ENCODE assay signal across 8 cellular contexts in the genomic region with DNA sequence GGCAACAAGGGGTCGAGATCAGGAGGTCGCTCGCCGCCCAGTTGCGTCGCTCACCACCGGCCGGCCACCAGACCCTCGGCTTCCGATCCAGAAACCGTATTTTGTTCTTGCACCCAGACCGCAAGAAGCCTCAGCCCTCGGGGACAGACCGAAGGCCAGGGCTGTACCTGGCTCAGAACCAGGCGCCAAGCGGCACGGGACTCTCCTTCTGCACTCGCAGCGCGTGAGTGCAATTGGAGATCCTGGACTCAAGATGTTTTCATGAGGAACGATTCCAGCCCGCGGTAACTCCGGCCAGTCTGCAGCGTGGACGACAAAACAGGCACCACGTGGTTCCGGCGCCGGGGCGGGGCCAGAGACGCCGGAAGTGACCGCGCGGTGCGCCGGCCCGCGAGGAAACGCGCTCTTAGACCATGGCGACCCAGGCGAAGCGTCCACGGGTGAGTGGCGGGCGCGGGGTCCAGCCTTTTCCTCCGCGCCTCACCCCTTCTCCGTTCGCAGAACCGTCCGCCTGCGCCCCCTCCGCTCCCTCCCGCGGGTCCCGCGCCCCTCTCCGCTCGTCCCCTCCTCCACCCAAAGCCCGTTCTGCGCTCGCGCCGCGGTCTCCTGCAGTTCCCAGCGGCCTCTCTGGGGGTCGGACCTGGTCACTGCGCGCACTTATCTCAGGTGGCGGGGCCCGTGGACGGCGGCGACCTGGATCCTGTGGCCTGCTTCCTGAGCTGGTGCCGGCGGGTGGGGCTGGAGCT. TPM values are rescaled to one million over a fixed set of nuclear protein-coding genes. Genes with fewer than 3 reads are reported as not detected.
DNase-seq lines count a peak whose midpoint lies in the region; ATAC-seq and TF ChIP-seq lines count a peak whose summit lies in the region.

A gene with protein sequence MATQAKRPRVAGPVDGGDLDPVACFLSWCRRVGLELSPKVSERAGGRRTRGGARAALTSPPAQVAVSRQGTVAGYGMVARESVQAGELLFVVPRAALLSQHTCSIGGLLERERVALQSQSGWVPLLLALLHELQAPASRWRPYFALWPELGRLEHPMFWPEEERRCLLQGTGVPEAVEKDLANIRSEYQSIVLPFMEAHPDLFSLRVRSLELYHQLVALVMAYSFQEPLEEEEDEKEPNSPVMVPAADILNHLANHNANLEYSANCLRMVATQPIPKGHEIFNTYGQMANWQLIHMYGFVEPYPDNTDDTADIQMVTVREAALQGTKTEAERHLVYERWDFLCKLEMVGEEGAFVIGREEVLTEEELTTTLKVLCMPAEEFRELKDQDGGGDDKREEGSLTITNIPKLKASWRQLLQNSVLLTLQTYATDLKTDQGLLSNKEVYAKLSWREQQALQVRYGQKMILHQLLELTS (plus strand): TSS at position 393 of the 746 bp plus-strand sequence. CDS start 21 bp downstream, at position 414.

- H3K9me3 Mint-ChIP-seq in type B pancreatic cell: no peaks in the 10 kb centered on the region

- H3K4me1 Mint-ChIP-seq in type B pancreatic cell (ENCODE audit: unreplicated experiment): peaks cover 15% of the 10 kb centered on the region

- H3K36me3 ChIP-seq in MG63: peaks cover 55% of the 10 kb centered on the region
- H3K36me3 ChIP-seq in heart left ventricle: peaks cover 0 to 60% (median 39%) of the 10 kb centered on the region in 9 donors

- peaks cover 14% of the 10 kb centered on the region for H3K36me3 Mint-ChIP-seq in type B pancreatic cell

- peak within 1 kb of the TSS; percentile 97 for H3K4me3 Mint-ChIP-seq in type B pancreatic cell

- DNase-seq in GM04503 (ENCODE audit: low read depth): peak; percentile 23
- peak; percentile 76 for DNase-seq in H4 (ENCODE audit: low spot score)
- peak; percentile 97 for DNase-seq in MG63
- DNase-seq in SW 1271 (lab: John Stamatoyannopoulos, UW): peak; percentile 43 to 75
- peak; percentile 88 to 94 (median 90) for DNase-seq in heart left ventricle
- DNase-seq in pons (ENCODE audit: low spot score): peak; percentile 79
- DNase-seq in type B pancreatic cell (ENCODE audit: extremely low spot score, unreplicated experiment): peak; percentile 93

- peak in 1 of 2 donors; percentile 48 for TF ChIP-seq POLR2A in heart left ventricle (IDR thresholded peaks at IDR 0.05)

- H3K9me3 ChIP-seq in MG63 (no peaks in the 10 kb centered on the region), heart left ventricle (no peaks in the 10 kb centered on the region)

- peak; percentile 76 to 92 (median 89) for ATAC-seq in heart left ventricle

- H3K27me3 ChIP-seq in MG63 (no peaks in the 10 kb centered on the region), heart left ventricle (no peaks in the 10 kb centered on the region)

- 0 to 1% (median 1%) methylated on average over 74 to 80 of the region's 80 CpGs for WGBS in adipose tissue, 3 donors
- WGBS in heart left ventricle, 4 donors: 0 to 4% (median 1%) methylated on average over 49 to 80 of the region's 80 CpGs

- no peaks in the 10 kb centered on the region for H3K27me3 Mint-ChIP-seq in type B pancreatic cell

- TF ChIP-seq CTCF in heart left ventricle (IDR thresholded peaks at IDR 0.05) (peak in 5 of 12 donors; percentile 8 to 45 (median 21)), type B pancreatic cell (conservative IDR thresholded peaks at IDR 0.05) (peak; percentile 62)

- H3K27ac Mint-ChIP-seq in type B pancreatic cell: peak within 1 kb of the TSS; percentile 96

- intact Hi-C loops in heart left ventricle (cut with DNase I): loop anchor here in 8 of 10 donors (2.0 to 10.0 kb wide), 7 partner anchors 110 to 240 kb away; partner anchors contain the start of gene CNOT1 (in 4 of the 8)

- H3K27ac ChIP-seq in adipose tissue (ENCODE audit: low read depth, low read length) (no peak within 1 kb of the TSS), heart left ventricle (peak within 1 kb of the TSS; percentile 47 to 89 (median 80))

- peaks cover 0 to 21% (median 15%) of the 10 kb centered on the region in 12 donors for H3K4me1 ChIP-seq in heart left ventricle

- H3K4me3 ChIP-seq in MG63 (peak within 1 kb of the TSS; percentile 96), heart left ventricle (peak within 1 kb of the TSS; percentile 69 to 89 (median 78))

RNA-seq across cellular contexts. Expression of the gene that starts here (rescaled TPM):
- total RNA-seq in H4 (2014; rRNA removed; shearing (Covaris generic)): 15.3 and 17.7 TPM in 2 replicates
- total RNA-seq in MG63 (2014; rRNA removed; shearing (Covaris generic); ENCODE audit: low replicate concordance): 28.3 and 37.2 TPM in 2 replicates
- polyA plus RNA-seq in adipose tissue (10 to 100 TPM in 2 of 3 donors, 1 to 10 TPM in 1; 6.2 to 20.7 (median 16.4) TPM), heart left ventricle (10 to 100 TPM; 13.2 to 14.9 TPM)
- total RNA-seq in heart left ventricle (10 to 100 TPM; 10.1 to 18.0 (median 14.3) TPM), type B pancreatic cell (ENCODE audit: low replicate concordance) (32.6 and 36.5 TPM in 2 replicates)

Comparison
In these comparisons a context has a peak if more than half of its experiments do, and no peak if none do; other contexts are left out.
1. DNase-seq: peak in every context shown above with its lines; median percentile 97 in MG63; 93 in type B pancreatic cell; 90 in heart left ventricle; 79 in pons; 76 in H4; 59 in SW 1271; 23 in GM04503.